8 cellular contexts compared by ENCODE assay signal in the genomic region with DNA sequence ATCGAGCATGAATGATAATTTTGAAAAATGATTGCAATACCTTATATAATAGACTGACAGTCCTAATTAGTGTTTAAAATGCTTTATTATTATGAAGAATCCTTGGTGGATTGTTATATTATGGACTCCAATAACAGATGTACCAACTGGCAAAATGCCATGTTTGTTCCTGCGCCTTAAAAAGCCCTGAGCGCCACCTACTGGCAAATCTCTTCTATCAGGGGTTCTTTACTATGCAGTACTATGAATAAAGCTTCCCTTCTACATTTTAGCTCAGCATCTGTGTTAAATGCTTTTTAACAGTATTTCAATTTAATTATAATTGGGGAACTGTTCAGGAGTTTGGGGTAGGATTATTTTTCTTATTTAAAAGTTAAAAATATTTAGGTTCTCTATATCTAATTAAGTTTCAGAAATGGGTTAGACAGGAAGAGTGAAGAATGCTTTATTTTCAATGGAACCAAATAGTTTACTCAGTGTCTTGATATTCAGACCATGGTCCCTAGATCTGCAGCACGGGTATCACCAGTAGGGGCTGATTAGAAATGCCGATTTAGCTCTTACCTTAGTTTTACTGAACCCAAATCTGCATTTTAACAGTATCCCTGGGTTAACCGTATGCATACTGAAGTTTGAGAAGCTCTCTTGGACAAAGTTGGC. TPM values are rescaled to one million over a fixed set of nuclear protein-coding genes. Genes with fewer than 3 reads are reported as not detected.
DNase-seq lines count a peak whose midpoint lies in the region; ATAC-seq and TF ChIP-seq lines count a peak whose summit lies in the region.

No MANE protein-coding gene starts in this region.

- CTCF ChIA-PET in CD4-positive, alpha-beta T cell (lab: Charles Lee): interaction anchor here (0.6 to 2.2 kb wide), 19 partner anchors 10 to 297 kb away, joined by 3 to 24 read pairs (median 4); partner anchors contain the start of genes SLC25A4 and SNX25

- H3K4me3 ChIP-seq in adrenal gland (no peak overlapping the region), heart right ventricle (no peak overlapping the region)

- TF ChIP-seq POLR2A in adrenal gland (IDR thresholded peaks at IDR 0.05): no peak

- no peak overlapping the region for H3K4me3 Mint-ChIP-seq in CD4-positive, alpha-beta T cell

- H3K9me3 Mint-ChIP-seq in CD4-positive, alpha-beta T cell: no peaks in the 10 kb centered on the region

- H3K36me3 Mint-ChIP-seq in CD4-positive, alpha-beta T cell (ENCODE audit: low read depth): peaks cover 41% of the 10 kb centered on the region

- H3K27me3 ChIP-seq in CD4-positive, alpha-beta T cell (ENCODE audit: control insufficient read depth, insufficient read depth, low read length): no peaks in the 10 kb centered on the region
- H3K27me3 ChIP-seq in adrenal gland: no peaks in the 10 kb centered on the region
- no peaks in the 10 kb centered on the region for H3K27me3 ChIP-seq in heart right ventricle

- peak; percentile 93 for TF ChIP-seq CTCF in CD4-positive, alpha-beta T cell (IDR thresholded peaks at IDR 0.05)
- TF ChIP-seq CTCF in adrenal gland (IDR thresholded peaks at IDR 0.05) (peak; percentile 63 to 89 (median 71)), heart right ventricle (IDR thresholded peaks at IDR 0.05) (peak; percentile 74 to 96 (median 88))

- H3K9me3 ChIP-seq in CD4-positive, alpha-beta T cell (ENCODE audit: control insufficient read depth, low read length): no peaks in the 10 kb centered on the region
- H3K9me3 ChIP-seq in adrenal gland (replicated peaks in 1 of 3): no peaks in the 10 kb centered on the region
- H3K9me3 ChIP-seq in heart right ventricle: no peaks in the 10 kb centered on the region

- H3K4me1 ChIP-seq in adrenal gland (replicated peaks in 1 of 2): peaks cover 0 to 6% of the 10 kb centered on the region in 2 donors
- peaks cover 0 to 9% (median 0%) of the 10 kb centered on the region in 9 donors for H3K4me1 ChIP-seq in heart right ventricle

- ATAC-seq in CD4-positive, alpha-beta T cell (ENCODE audit: poor library complexity): peak; percentile 67
- ATAC-seq in GM21786 (IDR thresholded peaks at IDR 0.05; ENCODE audit: unreplicated experiment) (peak; percentile 56), heart right ventricle (peak; percentile 50 to 90 (median 69)), HG03039 (IDR thresholded peaks at IDR 0.05; ENCODE audit: unreplicated experiment) (no peak)

- peak; percentile 54 to 73 (median 70) for DNase-seq in CD4-positive, alpha-beta T cell
- DNase-seq in NCI-H1436 treated with DMSO at 0.1 percent for 48 hours (lab: John Stamatoyannopoulos, UW) (peak; percentile 42), SW480 (ENCODE audit: low spot score) (peak; percentile 75), adrenal gland (peak; percentile 75 to 95 (median 87)), heart right ventricle (peak; percentile 37 to 90), renal cortical epithelial cell (ENCODE audit: low read depth) (peak; percentile 84)

- H3K4me1 Mint-ChIP-seq in CD4-positive, alpha-beta T cell (ENCODE audit: low read depth): peaks cover 57% of the 10 kb centered on the region

- 37 to 43% (median 40%) methylated on average over 6 of the region's 6 CpGs for WGBS in adrenal gland, 4 donors
- WGBS in heart right ventricle, 2 donors: 40 to 42% methylated on average over 6 of the region's 6 CpGs

- intact Hi-C loops in CD4-positive, alpha-beta T cell (cut with DNase I, micrococcal nuclease): loop anchor here (1.0 to 10.0 kb wide), 4 partner anchors 144 to 411 kb away; no protein-coding TSS in a partner anchor
- intact Hi-C loops in adrenal gland (cut with DNase I): no loop called here
- intact Hi-C loops in heart right ventricle (cut with DNase I): loop anchor here in 6 of 10 donors (1.0 to 10.0 kb wide), 7 partner anchors 41 to 179 kb away; partner anchors contain the start of gene SLC25A4 (in 1 of the 6)

- H3K36me3 ChIP-seq in adrenal gland (replicated peaks in 1 of 2) (no peaks in the 10 kb centered on the region), heart right ventricle (peaks cover 0 to 21% (median 0%) of the 10 kb centered on the region in 9 donors)

- POLR2A ChIA-PET in CD4-positive, alpha-beta T cell (lab: Charles Lee): interaction anchor here (0.6 to 1.8 kb wide), 4 partner anchors 12 to 49 kb away, joined by 3 to 7 read pairs (median 4); no protein-coding TSS in a partner anchor

- no peaks in the 10 kb centered on the region for H3K27me3 Mint-ChIP-seq in CD4-positive, alpha-beta T cell

- H3K27ac ChIP-seq in CD4-positive, alpha-beta T cell (ENCODE audit: low read depth, low read length): no peak overlapping the region
- no peak overlapping the region for H3K27ac ChIP-seq in adrenal gland
- H3K27ac ChIP-seq in heart right ventricle: no peak overlapping the region

- no peak overlapping the region for H3K27ac Mint-ChIP-seq in CD4-positive, alpha-beta T cell

RNA-seq across cellular contexts. Expression of gene CFAP97, which starts 20.0 kb away (rescaled TPM):
- 10 to 100 TPM; 24.5 to 26.6 TPM for total RNA-seq in CD4-positive, alpha-beta T cell
- total RNA-seq in adrenal gland (10 to 100 TPM; 13.6 to 32.8 (median 27.2) TPM), heart right ventricle (10 to 100 TPM; 10.6 to 20.9 (median 13.0) TPM), renal cortical epithelial cell (37.7 and 38.9 TPM in 2 replicates)
- polyA plus RNA-seq in adrenal gland (10 to 100 TPM in 1 of 3 donors, 1 to 10 TPM in 2; 3.9 to 33.3 (median 5.6) TPM), heart right ventricle (1 to 10 TPM; 3.3 to 4.0 TPM)

RNA-seq across cellular contexts. Expression of gene SNX25, which starts 25.6 kb away (rescaled TPM):
- 1 to 10 TPM; 7.9 to 9.1 TPM for total RNA-seq in CD4-positive, alpha-beta T cell
- total RNA-seq in adrenal gland (10 to 100 TPM in 7 of 8 donors, 1 to 10 TPM in 1; 9.9 to 29.3 (median 17.4) TPM), heart right ventricle (10 to 100 TPM in 3 of 10 donors, 1 to 10 TPM in 7; 7.4 to 12.6 (median 9.8) TPM), renal cortical epithelial cell (33.2 and 40.3 TPM in 2 replicates)
- polyA plus RNA-seq in adrenal gland (10 to 100 TPM in 1 of 3 donors, 1 to 10 TPM in 2; 4.7 to 11.0 (median 5.9) TPM), heart right ventricle (1 to 10 TPM; 4.4 to 6.3 TPM)

RNA-seq across cellular contexts. Expression of gene SLC25A4, which starts 40.7 kb away (rescaled TPM):
- total RNA-seq in CD4-positive, alpha-beta T cell: 1 to 10 TPM; 4.1 TPM
- 10 to 100 TPM; 19.9 to 42.1 (median 31.0) TPM for total RNA-seq in adrenal gland
- polyA plus RNA-seq in adrenal gland: 10 to 100 TPM; 14.0 to 35.7 (median 20.5) TPM
- 1,000 to 10,000 TPM; 1,282 to 2,916 (median 1,803) TPM for total RNA-seq in heart right ventricle
- 1,000 to 10,000 TPM in 1 of 2 donors, 100 to 1,000 TPM in 1; 511 to 1,045 TPM for polyA plus RNA-seq in heart right ventricle
- 25.7 and 30.9 TPM in 2 replicates for total RNA-seq in renal cortical epithelial cell

Comparison
In these comparisons a context has a peak if more than half of its experiments do, and no peak if none do; other contexts are left out.
1. RNA of gene SLC25A4, which starts 40.7 kb away (total RNA-seq): 1,282 to 2,916 TPM in heart right ventricle; 19.9 to 42.1 TPM in adrenal gland, 25.7 to 30.9 TPM in renal cortical epithelial cell and 4.1 TPM in CD4-positive, alpha-beta T cell; every median in the first group is over 10 times any median in the second.
2. intact Hi-C loops: an anchor here in CD4-positive, alpha-beta T cell (1.0 to 10.0 kb wide) and heart right ventricle (1.0 to 10.0 kb wide); none called in adrenal gland.
3. Peak in every context shown above with its lines, with median percentiles within 50 percentile points of each other: DNase-seq and CTCF ChIP-seq.